Comparison of ENCODE assay signal across 8 cellular contexts in genomic region chr16:85390511-85391174, GRCh38.
DNase-seq lines count a peak whose midpoint lies in the region; ATAC-seq and TF ChIP-seq lines count a peak whose summit lies in the region.

No MANE protein-coding gene starts in this region.

- no peaks in the 10 kb centered on the region for H3K9me2 ChIP-seq in OCI-LY7 (ENCODE audit: insufficient read depth, low read length)

- peak; percentile 27 for DNase-seq in MV-4-11 (lab: John Stamatoyannopoulos, UW)
- peak; percentile 96 for DNase-seq in choroid plexus epithelial cell (ENCODE audit: low read depth)
- peak; percentile 86 for DNase-seq in myocyte (ENCODE audit: low read depth)
- DNase-seq in GM13977 (ENCODE audit: low spot score), result no peak
- DNase-seq in COLO829 (ENCODE audit: low spot score), result no peak
- DNase-seq in OCI-LY7 (ENCODE audit: low spot score), result no peak

- no peaks in the 10 kb centered on the region for H3K9me3 ChIP-seq in OCI-LY7 (ENCODE audit: low read length)

- POLR2A ChIA-PET in OCI-LY7 (lab: Charles Lee), result no interaction called here

- CTCF ChIA-PET in OCI-LY7 (lab: Charles Lee; ENCODE audit: unreplicated experiment), result interaction anchor here (0.6 to 0.8 kb wide), 2 partner anchors 11 to 30 kb away, joined by 3 to 4 read pairs; no protein-coding TSS in a partner anchor

- in situ Hi-C loops in GM13977 (cut with MboI; ENCODE audit: low pct_unique_long_range_greater_than_20kb, low sequenced_read_pairs, unreplicated experiment), result no loop called here

- H4K20me1 ChIP-seq in OCI-LY7 (ENCODE audit: insufficient read depth, low read length), result no peaks in the 10 kb centered on the region

- H3K36me3 ChIP-seq in OCI-LY7 (ENCODE audit: insufficient read depth, low read length), result no peaks in the 10 kb centered on the region

- intact Hi-C loops in OCI-LY7 (cut with micrococcal nuclease; ENCODE audit: unreplicated experiment), result loop anchor here (10.0 kb wide), 1 partner anchor 146 kb away; no protein-coding TSS in a partner anchor

- no peak for ATAC-seq in HG03097 (IDR thresholded peaks at IDR 0.05; ENCODE audit: low FRiP score, unreplicated experiment)

- no peak overlapping the region for H2AFZ ChIP-seq in OCI-LY7 (ENCODE audit: low read length)

- H3K4me2 ChIP-seq in OCI-LY7 (ENCODE audit: low read length), result no peak overlapping the region

- BruUV-seq in OCI-LY7 (replicated peaks; lab: Mats Ljungman, UMichigan), result no TSS peak

- H3K4me1 ChIP-seq in OCI-LY7 (ENCODE audit: insufficient read depth, low read length, poor library complexity, severe bottlenecking), result peaks cover 4% of the 10 kb centered on the region

- TF ChIP-seq CTCF in C4-2B (conservative IDR thresholded peaks at IDR 0.05) (no peak), choroid plexus epithelial cell (conservative IDR thresholded peaks at IDR 0.05; ENCODE audit: low read depth, low read length) (no peak), GM13977 (IDR thresholded peaks at IDR 0.05; ENCODE audit: extremely low read depth, insufficient read depth, missing control alignments) (no peak), OCI-LY7 (conservative IDR thresholded peaks at IDR 0.05; ENCODE audit: low read length) (no peak)

- H3K79me2 ChIP-seq in OCI-LY7 (ENCODE audit: insufficient read depth, low read depth, low read length), result no peaks in the 10 kb centered on the region

- H3K4me3 ChIP-seq in choroid plexus epithelial cell (ENCODE audit: low read depth, low read length) (no peak overlapping the region), OCI-LY7 (ENCODE audit: low read depth, low read length, poor library complexity, severe bottlenecking) (no peak overlapping the region)

- H3K27ac ChIP-seq in C4-2B, result peak overlapping the region; percentile 14; the same call in 1 of the 2 replicates
- no peak overlapping the region for H3K27ac ChIP-seq in OCI-LY7 (ENCODE audit: low read depth, low read length, poor library complexity, severe bottlenecking)

Comparison
In these comparisons a context has a peak if more than half of its experiments do, and no peak if none do; other contexts are left out.
1. DNase-seq: peak in MV-4-11 (single experiment), choroid plexus epithelial cell (single experiment) and myocyte (single experiment); none in GM13977 (single experiment), COLO829 (single experiment) and OCI-LY7 (single experiment).